ENCODE assay signal across 16 cellular contexts in genomic region chr12:131673519-131674265, GRCh38. TPM values are rescaled to one million over a fixed set of nuclear protein-coding genes. Genes with fewer than 3 reads are reported as not detected.
DNase-seq lines count a peak whose midpoint lies in the region; ATAC-seq lines count a peak whose summit lies in the region.
"Had no signal": no experiment of that assay in that cellular context is flagged by ENCODE, and none has a peak within 500 bp of the region (broad histone marks: within the 10 kb centered on the region; RNA-seq: fewer than 3 reads in every experiment).

No MANE protein-coding gene starts in this region.

- WGBS in trophoblast cell (ENCODE audit: extremely low coverage, insufficient coverage, insufficient read length), result no CpG with 5 or more reads among the region's 15 CpGs

- H3K14ac ChIP-seq in trophoblast cell (ENCODE audit: low read length), result no peak overlapping the region

- H3K4me3 Mint-ChIP-seq in dendritic cell treated with granulocyte-macrophage colony-stimulating factor and Interleukin-4, amounts not matched to agents 40 ng/mL and 50 ng/mL, for 4 days, result no peak overlapping the region
- H3K4me3 Mint-ChIP-seq: activated naive CD4-positive, alpha-beta T cell treated with anti-CD3 and anti-CD28 coated beads, Interleukin-2, amount 50 U/mL, for 24 hours; GM23338 had no signal

- no peak overlapping the region for H2BK5ac ChIP-seq in trophoblast cell (ENCODE audit: low read depth, low read length, poor library complexity)

- H3K27me3 Mint-ChIP-seq in dendritic cell treated with granulocyte-macrophage colony-stimulating factor and Interleukin-4, amounts not matched to agents 40 ng/mL and 50 ng/mL, for 4 days, result peaks cover 23% of the 10 kb centered on the region

- H3K36me3 ChIP-seq in trophoblast cell (ENCODE audit: control insufficient read depth in 1 of 2, insufficient read depth in 2 of 2, low read length in 2 of 2), result no peaks in the 10 kb centered on the region
- H3K36me3 ChIP-seq: esophagus squamous epithelium had no signal

- H3K4me2 ChIP-seq in trophoblast cell (ENCODE audit: low read length), result no peak overlapping the region
- H3K4me2 ChIP-seq: GM23338 had no signal

- H2AK5ac ChIP-seq in trophoblast cell (ENCODE audit: low read length), result no peak overlapping the region

- peaks cover 15% of the 10 kb centered on the region for H3K9me3 ChIP-seq in trophoblast cell (ENCODE audit: insufficient read depth, low read depth, low read length)
- H3K9me3 ChIP-seq: esophagus squamous epithelium had no signal

- intact Hi-C loops in dendritic cell treated with granulocyte-macrophage colony-stimulating factor and Interleukin-4, amounts not matched to agents 40 ng/mL and 50 ng/mL, for 4 days (cut with micrococcal nuclease), result no loop called here

- no peak overlapping the region for H3K4me3 ChIP-seq in trophoblast cell (ENCODE audit: low read depth, low read length)
- H3K4me3 ChIP-seq: esophagus squamous epithelium, GM23338 had no signal

- no peaks in the 10 kb centered on the region for H3K79me1 ChIP-seq in trophoblast cell (ENCODE audit: low read length)

- H2BK12ac ChIP-seq in trophoblast cell (ENCODE audit: low read length), result no peak overlapping the region

- H3K9me3 Mint-ChIP-seq in dendritic cell treated with granulocyte-macrophage colony-stimulating factor and Interleukin-4, amounts not matched to agents 40 ng/mL and 50 ng/mL, for 4 days, result peaks cover 10% of the 10 kb centered on the region
- H3K9me3 Mint-ChIP-seq: activated naive CD4-positive, alpha-beta T cell treated with anti-CD3 and anti-CD28 coated beads, Interleukin-2, amount 50 U/mL, for 24 hours had no signal

- no peaks in the 10 kb centered on the region for H3K79me2 ChIP-seq in trophoblast cell (ENCODE audit: control insufficient read depth, insufficient read depth, low read length, poor library complexity)
- H3K79me2 ChIP-seq: parathyroid adenoma had no signal

- H3K27ac Mint-ChIP-seq in dendritic cell treated with granulocyte-macrophage colony-stimulating factor and Interleukin-4, amounts not matched to agents 40 ng/mL and 50 ng/mL, for 4 days, result peak overlapping the region; percentile 86
- H3K27ac Mint-ChIP-seq: activated naive CD4-positive, alpha-beta T cell treated with anti-CD3 and anti-CD28 coated beads, Interleukin-2, amount 50 U/mL, for 24 hours; GM23338 had no signal

- no peaks in the 10 kb centered on the region for H3K4me1 ChIP-seq in trophoblast cell (ENCODE audit: control insufficient read depth in 1 of 2, insufficient read depth in 2 of 2, low read length in 2 of 2)
- H3K4me1 ChIP-seq: esophagus squamous epithelium, parathyroid adenoma had no signal

- no peak overlapping the region for H4K8ac ChIP-seq in trophoblast cell (ENCODE audit: low read depth, low read length)

- H3K27me3 ChIP-seq in trophoblast cell (ENCODE audit: insufficient read depth, low read length), result no peaks in the 10 kb centered on the region

- H3K36me3 Mint-ChIP-seq in dendritic cell treated with granulocyte-macrophage colony-stimulating factor and Interleukin-4, amounts not matched to agents 40 ng/mL and 50 ng/mL, for 4 days (ENCODE audit: low read depth), result no peaks in the 10 kb centered on the region
- H3K36me3 Mint-ChIP-seq: activated naive CD4-positive, alpha-beta T cell treated with anti-CD3 and anti-CD28 coated beads, Interleukin-2, amount 50 U/mL, for 24 hours had no signal

- H3K4ac ChIP-seq in trophoblast cell (ENCODE audit: low read depth, low read length), result no peak overlapping the region

- DNase-seq in EL, result peak; percentile 12
- peak; percentile 30 for DNase-seq in NCI-H2196 (lab: John Stamatoyannopoulos, UW; ENCODE audit: unreplicated experiment)
- DNase-seq in trophoblast cell, result peak; percentile 52 to 58
- DNase-seq in T-helper 9 cell, result no peak
- no peak for DNase-seq in glomerular visceral epithelial cell (ENCODE audit: extremely low spot score)
- DNase-seq in T-helper 2 cell, result no peak
- DNase-seq: activated CD8-positive, alpha-beta memory T cell treated with anti-CD3 and anti-CD28 coated beads, Interleukin-2, amount 50 U/mL, for 48 hours; esophagus squamous epithelium; Karpas-422 had no signal

- H2AFZ ChIP-seq in trophoblast cell (ENCODE audit: insufficient read depth, low read length, poor library complexity), result no peak overlapping the region
- H2AFZ ChIP-seq: GM23338, parathyroid adenoma had no signal

- H3K4me1 Mint-ChIP-seq in dendritic cell treated with granulocyte-macrophage colony-stimulating factor and Interleukin-4, amounts not matched to agents 40 ng/mL and 50 ng/mL, for 4 days (ENCODE audit: low read depth), result peaks cover 20% of the 10 kb centered on the region
- H3K4me1 Mint-ChIP-seq: activated naive CD4-positive, alpha-beta T cell treated with anti-CD3 and anti-CD28 coated beads, Interleukin-2, amount 50 U/mL, for 24 hours; GM23338 had no signal

- no peak overlapping the region for H4K12ac ChIP-seq in trophoblast cell (ENCODE audit: low read depth, low read length)

- no peak overlapping the region for H4K91ac ChIP-seq in trophoblast cell (ENCODE audit: low read depth, low read length)

- ATAC-seq in HG03139 (IDR thresholded peaks at IDR 0.05; ENCODE audit: unreplicated experiment), result no peak
- ATAC-seq: activated CD4-positive, CD25-positive, alpha-beta regulatory T cell treated with anti-CD3 and anti-CD28 coated beads, Interleukin-2, amount 50 U/mL, for 24 hours; GM23338 had no signal

- H3K27ac ChIP-seq in trophoblast cell (ENCODE audit: low read depth, low read length), result no peak overlapping the region
- H3K27ac ChIP-seq: C4-2B, esophagus squamous epithelium, parathyroid adenoma had no signal

- no peak overlapping the region for H3K23ac ChIP-seq in trophoblast cell (ENCODE audit: low read length)

- no peak overlapping the region for H2BK120ac ChIP-seq in trophoblast cell (ENCODE audit: insufficient read depth, low read length, poor library complexity)

- H3K18ac ChIP-seq in trophoblast cell (ENCODE audit: low read length), result no peak overlapping the region

- no peak overlapping the region for H3K9ac ChIP-seq in trophoblast cell (ENCODE audit: low read length)
- H3K9ac ChIP-seq: parathyroid adenoma had no signal

RNA-seq across cellular contexts. Expression of gene SFSWAP, which starts 37.2 kb away (rescaled TPM):
- polyA plus RNA-seq in trophoblast cell (2013), result 38.0 and 38.5 TPM in 2 replicates

Comparison
In these comparisons a context has a peak if more than half of its experiments do, and no peak if none do; other contexts are left out.
1. DNase-seq: peak in EL (single experiment), NCI-H2196 (single experiment) and trophoblast cell (2 of 2); none in T-helper 9 cell (single experiment), glomerular visceral epithelial cell (single experiment) and T-helper 2 cell (0 of 5).